Comparison of ENCODE assay signal across 9 cellular contexts in genomic region chr17:48036693-48037035, GRCh38. TPM values are rescaled to one million over a fixed set of nuclear protein-coding genes. Genes with fewer than 3 reads are reported as not detected.
DNase-seq lines count a peak whose midpoint lies in the region; TF ChIP-seq lines count a peak whose summit lies in the region.
"Had no signal": no experiment of that assay in that cellular context is flagged by ENCODE, and none has a peak within 500 bp of the region (broad histone marks: within the 10 kb centered on the region; RNA-seq: fewer than 3 reads in every experiment).

No MANE protein-coding gene starts in this region.

- H3K27me3 ChIP-seq in BJ (ENCODE audit: control insufficient read depth, insufficient read depth, low read length) = no peaks in the 10 kb centered on the region
- peaks cover 10% of the 10 kb centered on the region for H3K27me3 ChIP-seq in OCI-LY1 (ENCODE audit: insufficient read depth, low read length)
- peaks cover 0 to 21% (median 20%) of the 10 kb centered on the region in 3 experiments for H3K27me3 ChIP-seq in neuronal stem cell (ENCODE audit: control insufficient read depth in 3 of 3, insufficient read depth in 3 of 3, low read depth in 1 of 3, low read length in 3 of 3)

- no peak overlapping the region for H3K14ac ChIP-seq in neuronal stem cell (ENCODE audit: low read length)

- peaks cover 16% of the 10 kb centered on the region for H3K27me3 Mint-ChIP-seq in endothelial cell (ENCODE audit: unreplicated experiment)

- H2BK15ac ChIP-seq in neuronal stem cell (ENCODE audit: low read length) = no peak overlapping the region

- H3K9me2 ChIP-seq in OCI-LY1 (ENCODE audit: low read depth, low read length) = no peaks in the 10 kb centered on the region

- H3K9me3 Mint-ChIP-seq in endothelial cell (ENCODE audit: unreplicated experiment) = no peaks in the 10 kb centered on the region

- H3K4ac ChIP-seq in neuronal stem cell (ENCODE audit: low read length) = no peak overlapping the region

- POLR2A ChIA-PET in BJ (lab: Charles Lee) = no interaction called here

- H2AFZ ChIP-seq in OCI-LY1 (ENCODE audit: low read length) (no peak overlapping the region), neuronal stem cell (ENCODE audit: low read length) (peak overlapping the region; percentile 96)

- no peak overlapping the region for H3K27ac Mint-ChIP-seq in endothelial cell (ENCODE audit: unreplicated experiment)

- H4K20me1 ChIP-seq in OCI-LY1 (ENCODE audit: insufficient read depth, low read length) = no peaks in the 10 kb centered on the region

- no peak overlapping the region for H2BK120ac ChIP-seq in neuronal stem cell (ENCODE audit: low read depth, low read length)

- H3K36me3 ChIP-seq in BJ (ENCODE audit: control insufficient read depth, insufficient read depth, low read length) (peaks cover 8% of the 10 kb centered on the region), OCI-LY1 (ENCODE audit: insufficient read depth, low read length) (no peaks in the 10 kb centered on the region), neuronal stem cell (replicated peaks in 1 of 2; ENCODE audit: control insufficient read depth in 2 of 2, insufficient read depth in 2 of 2, low read length in 2 of 2) (no peaks in the 10 kb centered on the region)

- H2BK12ac ChIP-seq in neuronal stem cell (ENCODE audit: low read length) = no peak overlapping the region

- no peak overlapping the region for H2AK5ac ChIP-seq in neuronal stem cell (ENCODE audit: low read depth, low read length)

- H3K23ac ChIP-seq in neuronal stem cell (ENCODE audit: low read depth, low read length, poor library complexity) = peak overlapping the region; percentile 1

- H3K4me3 ChIP-seq in BJ (ENCODE audit: low read depth, low read length) (peak overlapping the region; percentile 78), OCI-LY1 (ENCODE audit: low read depth, low read length, poor library complexity, severe bottlenecking) (peak overlapping the region; percentile 58), neuronal stem cell (ENCODE audit: low read length in 2 of 2) (peak overlapping the region; percentile 48 to 75)

- H3K9ac ChIP-seq in OCI-LY1 (ENCODE audit: low read length) (no peak overlapping the region), neuronal stem cell (ENCODE audit: low read depth, low read length, poor library complexity) (no peak overlapping the region)

- H3K4me1 ChIP-seq in OCI-LY1 (ENCODE audit: insufficient read depth, low read length, severe bottlenecking) (peaks cover 9% of the 10 kb centered on the region), neuronal stem cell (ENCODE audit: control insufficient read depth in 2 of 2, insufficient read depth in 1 of 2, low read depth in 1 of 2, low read length in 2 of 2) (peaks cover 3 to 4% of the 10 kb centered on the region in 2 donors)

- DNase-seq in BJ (ENCODE audit: low read depth) (no peak), endothelial cell (ENCODE audit: low spot score) (no peak), neuronal stem cell (ENCODE audit: low spot score) (no peak), hippocampal formation (lab: John Stamatoyannopoulos, UW) (no peak), GM19238 (ENCODE audit: insufficient read length, low spot score) (no peak), germinal center (ENCODE audit: low spot score) (no peak), NCI-H2171 treated with DMSO at 0.1 percent for 48 hours (lab: John Stamatoyannopoulos, UW) (no peak)
- DNase-seq: NCI-H2171 had no signal

- no peak overlapping the region for H4K8ac ChIP-seq in neuronal stem cell (ENCODE audit: low read depth, low read length)

- H3K4me2 ChIP-seq in OCI-LY1 (ENCODE audit: low read length) = peak overlapping the region; percentile 87
- peak overlapping the region; percentile 92 for H3K4me2 ChIP-seq in neuronal stem cell (ENCODE audit: insufficient read depth, low read length, poor library complexity, severe bottlenecking)

- H3K4me3 Mint-ChIP-seq in endothelial cell (ENCODE audit: unreplicated experiment) = peak overlapping the region; percentile 47

- peaks cover 5% of the 10 kb centered on the region for H3K4me1 Mint-ChIP-seq in endothelial cell (ENCODE audit: unreplicated experiment)

- CTCF ChIA-PET in BJ (lab: Yijun Ruan, JAX) = interaction anchor here (0.8 to 6.9 kb wide), 12 partner anchors 8 to 43 kb away, joined by 3 to 64 read pairs (median 6); partner anchors contain the start of gene NFE2L1

- no CpG with 5 or more reads among the region's 6 CpGs for WGBS in neuronal stem cell (ENCODE audit: extremely low coverage in 2 of 2, insufficient read length in 2 of 2, insufficient replicate concordance in 1 of 2), 2 donors

- H2BK5ac ChIP-seq in neuronal stem cell (ENCODE audit: low read length) = no peak overlapping the region

- H3K27ac ChIP-seq in OCI-LY1 (ENCODE audit: low read depth, low read length, poor library complexity, severe bottlenecking) (no peak overlapping the region), neuronal stem cell (replicated peaks; ENCODE audit: low read length) (no peak overlapping the region)

- no peaks in the 10 kb centered on the region for H3K79me1 ChIP-seq in neuronal stem cell (ENCODE audit: low read depth, low read length)

- no peaks in the 10 kb centered on the region for H3K79me2 ChIP-seq in OCI-LY1 (ENCODE audit: insufficient read depth, low read length)

- TF ChIP-seq CTCF in BJ (IDR thresholded peaks at IDR 0.05; ENCODE audit: insufficient read depth, low read depth, low read length) (no peak), OCI-LY1 (IDR thresholded peaks at IDR 0.05; ENCODE audit: low read length) (no peak), endothelial cell (IDR thresholded peaks at IDR 0.05; ENCODE audit: unreplicated experiment) (no peak)

- no peak overlapping the region for H3K18ac ChIP-seq in neuronal stem cell (ENCODE audit: low read length)

- no peaks in the 10 kb centered on the region for H3F3A ChIP-seq in OCI-LY1 (ENCODE audit: insufficient read depth, low read length)

- no peaks in the 10 kb centered on the region for H3K9me3 ChIP-seq in OCI-LY1 (ENCODE audit: low read length)
- H3K9me3 ChIP-seq in neuronal stem cell (replicated peaks in 1 of 2; ENCODE audit: control insufficient read depth in 2 of 2, insufficient read depth in 1 of 2, low read depth in 1 of 2, low read length in 2 of 2) = no peaks in the 10 kb centered on the region

- peaks cover 12% of the 10 kb centered on the region for H3K36me3 Mint-ChIP-seq in endothelial cell (ENCODE audit: low read depth, unreplicated experiment)

- no peak overlapping the region for H4K91ac ChIP-seq in neuronal stem cell (ENCODE audit: low read depth, low read length, poor library complexity)

RNA-seq across cellular contexts. Expression of gene COPZ2, which starts 0.9 kb away (rescaled TPM):
- polyA plus RNA-seq in BJ (2011; rRNA removed) = 132 and 181 TPM in 2 replicates
- polyA minus RNA-seq in BJ (2011; rRNA and poly(A)+ RNA removed) = 103 and 118 TPM in 2 replicates
- total RNA-seq in endothelial cell (ENCODE audit: unreplicated experiment) = not detected
- 1.5 TPM for polyA plus RNA-seq in neuronal stem cell (2013, experiment 1 of 2)
- polyA plus RNA-seq in neuronal stem cell (2013, experiment 2 of 2) = 2.3 TPM

RNA-seq across cellular contexts. Expression of gene NFE2L1, which starts 11.5 kb away (rescaled TPM):
- 255 and 281 TPM in 2 replicates for polyA plus RNA-seq in BJ (2011; rRNA removed)
- 169 and 279 TPM in 2 replicates for polyA minus RNA-seq in BJ (2011; rRNA and poly(A)+ RNA removed)
- 243 TPM for total RNA-seq in endothelial cell (ENCODE audit: unreplicated experiment)
- 69.4 TPM for polyA plus RNA-seq in neuronal stem cell (2013, experiment 1 of 2)
- 72.5 TPM for polyA plus RNA-seq in neuronal stem cell (2013, experiment 2 of 2)
